1 cellular context compared by ENCODE assay signal in genomic region chr19:47609885-47610545, GRCh38.
TF ChIP-seq lines count a peak whose summit lies in the region.

No MANE protein-coding gene starts in this region.

TF ChIP-seq in HepG2, 621 proteins besides CTCF, POLR2A, EP300 and RAD21 (continued from another document and continues in another):
- peak; percentile 82 for TF ChIP-seq TFAP4 (IDR thresholded peaks at IDR 0.05; ENCODE audit: borderline replicate concordance, low read depth)
- peak; percentile 31; the same call in 1 of the 2 replicates for TF ChIP-seq ZFP91 (CRISPR knock-in tag; IDR thresholded peaks at IDR 0.05; ENCODE audit: borderline replicate concordance)
- TF ChIP-seq ZNF430 (CRISPR knock-in tag; IDR thresholded peaks at IDR 0.05) = peak; percentile 34; the same call in 1 of the 2 replicates
- TF ChIP-seq SOX6 (IDR thresholded peaks at IDR 0.05) = no peak
- peak; percentile 40 for TF ChIP-seq SOX6 (CRISPR knock-in tag; IDR thresholded peaks at IDR 0.05)
- TF ChIP-seq KAT7 (CRISPR knock-in tag; IDR thresholded peaks at IDR 0.05; ENCODE audit: borderline replicate concordance) = 0 out of 2 replicates have a peak, but pooled peaks have one; percentile 40
- TF ChIP-seq POLR2G (IDR thresholded peaks at IDR 0.05; ENCODE audit: low read depth, low read length) = peak; percentile 29; the same call in 1 of the 2 replicates
- peak; percentile 44; the same call in 1 of the 2 replicates for TF ChIP-seq CSRNP1 (CRISPR knock-in tag; IDR thresholded peaks at IDR 0.05)
- TF ChIP-seq HNRNPLL (IDR thresholded peaks at IDR 0.05; ENCODE audit: low read depth, low read length, poor library complexity, severe bottlenecking) = peak; percentile 24
- TF ChIP-seq ATRX (CRISPR knock-in tag; IDR thresholded peaks at IDR 0.05; ENCODE audit: borderline replicate concordance) = no peak
- peak in 1 of 2 experiments; percentile 23; a peak in 1 of 4 replicates for TF ChIP-seq NR2F1 (CRISPR knock-in tag; IDR thresholded peaks at IDR 0.05)
- 0 out of 2 replicates have a peak, but pooled peaks have one; percentile 20 for TF ChIP-seq PRDM15 (CRISPR knock-in tag; IDR thresholded peaks at IDR 0.05)
- peak; percentile 68 for TF ChIP-seq ZNF687 (CRISPR knock-in tag; IDR thresholded peaks at IDR 0.05)
- peak; percentile 28; the same call in 1 of the 2 replicates for TF ChIP-seq MYC (CRISPR knock-in tag; IDR thresholded peaks at IDR 0.05; ENCODE audit: borderline replicate concordance)
- TF ChIP-seq GZF1 (CRISPR knock-in tag; IDR thresholded peaks at IDR 0.05) = 0 out of 2 replicates have a peak, but pooled peaks have one; percentile 71
- 0 out of 2 replicates have a peak, but pooled peaks have one; percentile 63 for TF ChIP-seq ZNF580 (CRISPR knock-in tag; IDR thresholded peaks at IDR 0.05; ENCODE audit: borderline replicate concordance, low read depth)
- peak; percentile 43; the same call in 1 of the 2 replicates for TF ChIP-seq ZNF776 (CRISPR knock-in tag; IDR thresholded peaks at IDR 0.05)
- peak; percentile 32; the same call in 1 of the 2 replicates for TF ChIP-seq FOXK1 (CRISPR knock-in tag; IDR thresholded peaks at IDR 0.05; ENCODE audit: borderline replicate concordance, low read depth)
- peak; percentile 52; the same call in 1 of the 2 replicates for TF ChIP-seq ZNF605 (CRISPR knock-in tag; IDR thresholded peaks at IDR 0.05)
- no peak for TF ChIP-seq ZNF616 (CRISPR knock-in tag; IDR thresholded peaks at IDR 0.05; ENCODE audit: low read depth)
- peak; percentile 47; the same call in 1 of the 2 replicates for TF ChIP-seq ZNF232 (CRISPR knock-in tag; IDR thresholded peaks at IDR 0.05; ENCODE audit: borderline replicate concordance)
- peak; percentile 43; the same call in 1 of the 2 replicates for TF ChIP-seq NRL (CRISPR knock-in tag; IDR thresholded peaks at IDR 0.05; ENCODE audit: borderline replicate concordance)
- TF ChIP-seq ARID4A (CRISPR knock-in tag; IDR thresholded peaks at IDR 0.05; ENCODE audit: borderline replicate concordance) = peak; percentile 73; the same call in 1 of the 2 replicates
- TF ChIP-seq DNMT1 (CRISPR knock-in tag; IDR thresholded peaks at IDR 0.05) = no peak
- TF ChIP-seq YEATS4 (CRISPR knock-in tag; IDR thresholded peaks at IDR 0.05; ENCODE audit: borderline replicate concordance) = peak; percentile 60; the same call in 1 of the 2 replicates
- no peak for TF ChIP-seq NFRKB (IDR thresholded peaks at IDR 0.05)
- no peak for TF ChIP-seq ZNF496 (CRISPR knock-in tag; IDR thresholded peaks at IDR 0.05; ENCODE audit: insufficient replicate concordance)
- peak; percentile 52; the same call in 1 of the 2 replicates for TF ChIP-seq ZNF576 (CRISPR knock-in tag; IDR thresholded peaks at IDR 0.05)
- TF ChIP-seq ZNF446 (CRISPR knock-in tag; IDR thresholded peaks at IDR 0.05) = no peak
- TF ChIP-seq MXD3 (CRISPR knock-in tag; IDR thresholded peaks at IDR 0.05) = 0 out of 2 replicates have a peak, but pooled peaks have one; percentile 28
- TF ChIP-seq ZNF317 (CRISPR knock-in tag; IDR thresholded peaks at IDR 0.05) = peak; percentile 61; the same call in 1 of the 2 replicates
- TF ChIP-seq ZNF678 (CRISPR knock-in tag; IDR thresholded peaks at IDR 0.05) = 0 out of 2 replicates have a peak, but pooled peaks have one; percentile 51
- 0 out of 2 replicates have a peak, but pooled peaks have one; percentile 59 for TF ChIP-seq ZNF704 (CRISPR knock-in tag; IDR thresholded peaks at IDR 0.05; ENCODE audit: borderline replicate concordance)
- no peak for TF ChIP-seq ZNF749 (CRISPR knock-in tag; IDR thresholded peaks at IDR 0.05; ENCODE audit: borderline replicate concordance)
- TF ChIP-seq ZNF503 (CRISPR knock-in tag; IDR thresholded peaks at IDR 0.05) = peak; percentile 38; the same call in 1 of the 2 replicates
